ENCODE assay signal across 22 cellular contexts in the genomic region with DNA sequence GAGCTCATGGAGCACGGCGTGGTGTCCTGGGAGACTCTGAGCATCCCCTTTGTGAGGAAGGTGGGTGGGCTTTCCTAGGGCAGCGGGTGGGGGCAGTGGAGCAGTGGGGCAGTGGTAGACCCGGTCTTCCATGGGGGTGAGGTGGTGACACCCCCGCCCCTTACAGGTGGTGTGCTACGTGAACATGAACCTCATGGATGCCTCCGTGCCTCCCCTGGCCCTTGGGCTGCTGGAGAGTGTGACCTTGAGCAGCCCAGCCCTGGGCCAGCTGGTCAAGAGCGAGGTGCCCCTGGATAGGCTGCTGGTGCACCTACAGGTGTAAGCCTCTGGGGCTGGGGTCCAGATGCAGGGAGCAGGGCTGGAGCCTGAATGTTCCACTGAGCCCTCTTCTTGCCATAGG. TPM values are rescaled to one million over a fixed set of nuclear protein-coding genes. Genes with fewer than 3 reads are reported as not detected.
DNase-seq lines count a peak whose midpoint lies in the region; ATAC-seq, FAIRE-seq and TF ChIP-seq lines count a peak whose summit lies in the region.
"Had no signal": no experiment of that assay in that cellular context is flagged by ENCODE, and none has a peak within 500 bp of the region (broad histone marks: within the 10 kb centered on the region; RNA-seq: fewer than 3 reads in every experiment).

No MANE protein-coding gene starts in this region.

- FAIRE-seq in HepG2 (lab: Jason Lieb, UNC), result no peak
- FAIRE-seq: A549 had no signal

- H3K27me3 Mint-ChIP-seq in type B pancreatic cell, result no peaks in the 10 kb centered on the region
- H3K27me3 Mint-ChIP-seq: dendritic cell treated with granulocyte-macrophage colony-stimulating factor and Interleukin-4, amounts not matched to agents 40 ng/mL and 50 ng/mL, for 4 days had no signal

- H3K79me2 ChIP-seq in HepG2 (ENCODE audit: insufficient read depth, low read length), result no peaks in the 10 kb centered on the region

- no peak overlapping the region for H2AFZ ChIP-seq in HepG2 (ENCODE audit: low read length)
- H2AFZ ChIP-seq: GM23248 had no signal

- H3K9ac ChIP-seq in HepG2 (ENCODE audit: insufficient read depth, low read depth, low read length), result no peak overlapping the region
- H3K9ac ChIP-seq: GM23248 had no signal

- no TSS peak for BruUV-seq in HepG2 (replicated peaks; lab: Mats Ljungman, UMichigan)

- in situ Hi-C loops in HepG2 (cut with HindIII; ENCODE audit: extremely low pct_ligation_motif_present, low pct_unique_long_range_greater_than_20kb), result no loop called here

- TF ChIP-seq EP300 in HepG2 (IDR thresholded peaks at IDR 0.05; ENCODE audit: low read depth in 2 of 2, low read length in 2 of 2), result no peak
- no peak for TF ChIP-seq EP300 in HepG2 (CRISPR knock-in tag; IDR thresholded peaks at IDR 0.05; ENCODE audit: borderline replicate concordance)

- no peak for ATAC-seq in HepG2
- no peak for ATAC-seq in right lobe of liver
- ATAC-seq: A549 had no signal

- intact Hi-C loops in HepG2 (cut with micrococcal nuclease; ENCODE audit: unreplicated experiment), result no loop called here
- intact Hi-C loops in right lobe of liver (cut with DNase I), result no loop called here

- DNase-seq in HepG2 (ENCODE audit: low spot score) (no peak), right lobe of liver (no peak), epithelial cell of esophagus (ENCODE audit: low read depth) (no peak), type B pancreatic cell (ENCODE audit: extremely low spot score, unreplicated experiment) (no peak), GF-D8 (lab: John Stamatoyannopoulos, UW) (no peak)
- DNase-seq in activated naive CD4-positive, alpha-beta T cell treated with Interleukin-2 at 50 U/mL for 16 hours, result no peak
- DNase-seq: activated CD4-positive, alpha-beta T cell treated with anti-CD3 and anti-CD28 coated beads for 4 hours; activated naive CD4-positive, alpha-beta T cell treated with anti-CD3 and anti-CD28 coated beads for 36 hours; activated T-cell treated with anti-CD3 and anti-CD28 coated beads, Interleukin-2, amount 50 U/mL, for 48 hours; amygdala; COR-L47; GM23248; midbrain; natural killer cell; NCI-H1417; NCI-H510A had no signal

- H3K4me1 Mint-ChIP-seq in type B pancreatic cell (ENCODE audit: unreplicated experiment), result no peaks in the 10 kb centered on the region

- peaks cover 6% of the 10 kb centered on the region for H3K36me3 Mint-ChIP-seq in type B pancreatic cell

- no peak for TF ChIP-seq POLR2A in HepG2 (IDR thresholded peaks at IDR 0.05; ENCODE audit: insufficient read depth in 1 of 2, low read depth in 2 of 2, low read length in 2 of 2)
- no peak for TF ChIP-seq POLR2A in right lobe of liver (IDR thresholded peaks at IDR 0.05)

- H3K9me3 Mint-ChIP-seq in type B pancreatic cell, result no peaks in the 10 kb centered on the region
- H3K9me3 Mint-ChIP-seq: activated naive CD4-positive, alpha-beta T cell treated with anti-CD3 and anti-CD28 coated beads for 36 hours; dendritic cell treated with granulocyte-macrophage colony-stimulating factor and Interleukin-4, amounts not matched to agents 40 ng/mL and 50 ng/mL, for 4 days; natural killer cell had no signal

- H3K4me3 ChIP-seq in HepG2 (replicated peaks in 1 of 3; ENCODE audit: insufficient read depth in 1 of 3, low read depth in 2 of 3, low read length in 3 of 3), result no peak overlapping the region
- no peak overlapping the region for H3K4me3 ChIP-seq in right lobe of liver
- H3K4me3 ChIP-seq in epithelial cell of esophagus (ENCODE audit: low read length), result peak overlapping the region; percentile 87
- H3K4me3 ChIP-seq: A549, cardiac muscle cell, GM23248 had no signal

- H3K27ac ChIP-seq in HepG2 (ENCODE audit: extremely low read length, insufficient read depth, low read length), result no peak overlapping the region
- no peak overlapping the region for H3K27ac ChIP-seq in right lobe of liver
- H3K27ac ChIP-seq: A549, cardiac muscle cell, GM23248 had no signal

- no peak for TF ChIP-seq RAD21 in HepG2 (CRISPR knock-in tag; IDR thresholded peaks at IDR 0.05)

- H3K4me3 Mint-ChIP-seq in type B pancreatic cell, result peak overlapping the region; percentile 80
- H3K4me3 Mint-ChIP-seq: activated naive CD4-positive, alpha-beta T cell treated with anti-CD3 and anti-CD28 coated beads for 36 hours; dendritic cell treated with granulocyte-macrophage colony-stimulating factor and Interleukin-4, amounts not matched to agents 40 ng/mL and 50 ng/mL, for 4 days; natural killer cell had no signal

- H3K27ac Mint-ChIP-seq in type B pancreatic cell, result no peak overlapping the region
- H3K27ac Mint-ChIP-seq: activated naive CD4-positive, alpha-beta T cell treated with anti-CD3 and anti-CD28 coated beads for 36 hours; natural killer cell had no signal

- H3K27me3 ChIP-seq in HepG2 (ENCODE audit: control insufficient read depth in 1 of 2, insufficient read depth in 2 of 2, low read length in 2 of 2), result no peaks in the 10 kb centered on the region
- no peaks in the 10 kb centered on the region for H3K27me3 ChIP-seq in right lobe of liver
- H3K27me3 ChIP-seq: cardiac muscle cell, Peyer's patch had no signal

- CTCF ChIA-PET in HepG2 (lab: Yijun Ruan, JAX; ENCODE audit: low intra/inter-chr PET ratio, low total read pairs), result no interaction called here

- POLR2A ChIA-PET in HepG2 (lab: Yijun Ruan, JAX), result interaction anchor here (0.9 kb wide), 1 partner anchor 8 kb away, joined by 3 read pairs; the partner anchor contains the start of gene E2F4

- H3K9me3 ChIP-seq in HepG2 (ENCODE audit: low read length), result no peaks in the 10 kb centered on the region
- H3K9me3 ChIP-seq in right lobe of liver, result no peaks in the 10 kb centered on the region
- H3K9me3 ChIP-seq: A549, Peyer's patch had no signal

- H3K4me1 ChIP-seq in HepG2 (ENCODE audit: insufficient read depth, low read length), result peaks cover 5% of the 10 kb centered on the region
- H3K4me1 ChIP-seq in right lobe of liver, result peaks cover 0 to 7% (median 0%) of the 10 kb centered on the region in 4 donors

- H3K4me2 ChIP-seq in HepG2 (ENCODE audit: low read depth, low read length), result no peak overlapping the region
- H3K4me2 ChIP-seq: A549 had no signal

- H4K20me1 ChIP-seq in HepG2 (ENCODE audit: insufficient read depth, low read length), result no peaks in the 10 kb centered on the region

- 97% methylated on average over 5 of the region's 8 CpGs for WGBS in HepG2 (ENCODE audit: low lambda C conversion rate)
- no CpG with 5 or more reads among the region's 8 CpGs for WGBS in right lobe of liver (ENCODE audit: insufficient coverage, low coverage, low lambda C conversion rate, missing lambda C conversion rate)

- peaks cover 46 to 63% of the 10 kb centered on the region in 2 experiments for H3K36me3 ChIP-seq in HepG2 (replicated peaks in 1 of 2; ENCODE audit: control insufficient read depth in 1 of 2, insufficient read depth in 2 of 2, low read length in 2 of 2)
- peaks cover 0 to 32% (median 8%) of the 10 kb centered on the region in 4 donors for H3K36me3 ChIP-seq in right lobe of liver

- TF ChIP-seq CTCF in HepG2 (CRISPR knock-in tag; IDR thresholded peaks at IDR 0.05) (no peak), right lobe of liver (IDR thresholded peaks at IDR 0.05) (no peak), epithelial cell of esophagus (IDR thresholded peaks at IDR 0.05; ENCODE audit: insufficient read depth, low read depth, low read length, missing control alignments) (no peak), type B pancreatic cell (conservative IDR thresholded peaks at IDR 0.05) (no peak)

RNA-seq across cellular contexts. Expression of gene ELMO3, which starts 1.6 kb away (rescaled TPM):
- 0.58 and 2.6 TPM in 2 replicates for total RNA-seq in HepG2 (2016; rRNA removed; fragmentation: Illumina TruSeq; extraction: Trizol)
- total RNA-seq in HepG2 (2016; cell fraction: cytosol; rRNA removed; fragmentation: Illumina TruSeq; extraction: Trizol; ENCODE audit: low read depth), result 0.61 and 0.97 TPM in 2 replicates
- total RNA-seq in HepG2 (2016; cell fraction: insoluble cytoplasmic fraction; rRNA removed; fragmentation: Illumina TruSeq; extraction: Trizol), result 0.46 and 2.4 TPM in 2 replicates
- 1.1 and 1.3 TPM in 2 replicates for total RNA-seq in HepG2 (2016; cell fraction: membrane; rRNA removed; fragmentation: Illumina TruSeq; extraction: Trizol)
- total RNA-seq in HepG2 (2016; cell fraction: nucleus; rRNA removed; fragmentation: Illumina TruSeq; extraction: Trizol), result 5.3 and 6.4 TPM in 2 replicates
- polyA plus RNA-seq in HepG2 (2011; rRNA removed), result 4.0 and 5.7 TPM in 2 replicates
- polyA plus RNA-seq in HepG2 (2011; cell fraction: cytosol; rRNA removed), result 1.1 and 2.2 TPM in 2 replicates
- 45.0 and 50.5 TPM in 2 replicates for polyA plus RNA-seq in HepG2 (2011; cell fraction: nucleus; rRNA removed)
- polyA plus RNA-seq in HepG2 (2012), result 2.3 and 4.2 TPM in 2 replicates
- 1.5 TPM in 2 replicates for polyA plus RNA-seq in HepG2 (2016; cell fraction: cytosol; fragmentation: Illumina TruSeq; extraction: Trizol; ENCODE audit: low read depth)
- polyA plus RNA-seq in HepG2 (2016; cell fraction: insoluble cytoplasmic fraction; fragmentation: Illumina TruSeq; extraction: Trizol; ENCODE audit: low read depth), result 0.64 and 0.70 TPM in 2 replicates
- 1.5 and 1.8 TPM in 2 replicates for polyA plus RNA-seq in HepG2 (2016; cell fraction: membrane; fragmentation: Illumina TruSeq; extraction: Trizol; ENCODE audit: low read depth)
- 15.0 and 18.4 TPM in 2 replicates for polyA plus RNA-seq in HepG2 (2016; cell fraction: nucleus; fragmentation: Illumina TruSeq; extraction: Trizol; ENCODE audit: insufficient read depth, low read depth)
- 2.2 and 4.9 TPM in 2 replicates for polyA minus RNA-seq in HepG2 (2011; rRNA and poly(A)+ RNA removed; ENCODE audit: low replicate concordance)
- polyA minus RNA-seq in HepG2 (2011; cell fraction: cytosol; rRNA and poly(A)+ RNA removed), result 0.62 TPM in 1 of 2 replicates, not detected in the other
- 3.5 and 6.0 TPM in 2 replicates for polyA minus RNA-seq in HepG2 (2011; cell fraction: nucleus; rRNA and poly(A)+ RNA removed)
- total RNA-seq in right lobe of liver, result 1 to 10 TPM; 1.8 to 8.0 (median 4.6) TPM
- total RNA-seq in type B pancreatic cell (ENCODE audit: low replicate concordance), result 9.6 and 19.8 TPM in 2 replicates
- polyA plus RNA-seq: GM23248 had no signal

RNA-seq across cellular contexts. Expression of gene E2F4, which starts 8.5 kb away (rescaled TPM):
- total RNA-seq in HepG2 (2016; rRNA removed; fragmentation: Illumina TruSeq; extraction: Trizol) (73.7 and 84.8 TPM in 2 replicates), right lobe of liver (10 to 100 TPM; 14.4 to 36.4 (median 22.4) TPM), type B pancreatic cell (ENCODE audit: low replicate concordance) (68.8 and 84.5 TPM in 2 replicates)
- total RNA-seq in HepG2 (2016; cell fraction: cytosol; rRNA removed; fragmentation: Illumina TruSeq; extraction: Trizol; ENCODE audit: low read depth), result 111 and 122 TPM in 2 replicates
- 66.9 and 81.3 TPM in 2 replicates for total RNA-seq in HepG2 (2016; cell fraction: insoluble cytoplasmic fraction; rRNA removed; fragmentation: Illumina TruSeq; extraction: Trizol)
- total RNA-seq in HepG2 (2016; cell fraction: membrane; rRNA removed; fragmentation: Illumina TruSeq; extraction: Trizol), result 156 and 162 TPM in 2 replicates
- total RNA-seq in HepG2 (2016; cell fraction: nucleus; rRNA removed; fragmentation: Illumina TruSeq; extraction: Trizol), result 71.5 and 85.9 TPM in 2 replicates
- polyA plus RNA-seq in HepG2 (2011; rRNA removed), result 91.2 and 106 TPM in 2 replicates
- 63.8 and 83.4 TPM in 2 replicates for polyA plus RNA-seq in HepG2 (2011; cell fraction: cytosol; rRNA removed)
- polyA plus RNA-seq in HepG2 (2011; cell fraction: nucleus; rRNA removed), result 329 and 348 TPM in 2 replicates
- polyA plus RNA-seq in HepG2 (2012), result 45.8 and 56.9 TPM in 2 replicates
- 109 and 110 TPM in 2 replicates for polyA plus RNA-seq in HepG2 (2016; cell fraction: cytosol; fragmentation: Illumina TruSeq; extraction: Trizol; ENCODE audit: low read depth)
- polyA plus RNA-seq in HepG2 (2016; cell fraction: insoluble cytoplasmic fraction; fragmentation: Illumina TruSeq; extraction: Trizol; ENCODE audit: low read depth), result 72.0 and 83.6 TPM in 2 replicates
- 149 and 153 TPM in 2 replicates for polyA plus RNA-seq in HepG2 (2016; cell fraction: membrane; fragmentation: Illumina TruSeq; extraction: Trizol; ENCODE audit: low read depth)
- 186 TPM in 2 replicates for polyA plus RNA-seq in HepG2 (2016; cell fraction: nucleus; fragmentation: Illumina TruSeq; extraction: Trizol; ENCODE audit: insufficient read depth, low read depth)
- 122 and 150 TPM in 2 replicates for polyA minus RNA-seq in HepG2 (2011; rRNA and poly(A)+ RNA removed; ENCODE audit: low replicate concordance)
- 32.3 and 33.8 TPM in 2 replicates for polyA minus RNA-seq in HepG2 (2011; cell fraction: cytosol; rRNA and poly(A)+ RNA removed)
- 77.0 and 99.3 TPM in 2 replicates for polyA minus RNA-seq in HepG2 (2011; cell fraction: nucleus; rRNA and poly(A)+ RNA removed)

RNA-seq across cellular contexts. Expression of gene EXOC3L1, which starts 10.6 kb away (rescaled TPM):
- total RNA-seq in HepG2 (2016; rRNA removed; fragmentation: Illumina TruSeq; extraction: Trizol) (not detected in 2 replicates), right lobe of liver (1 to 10 TPM; 1.8 to 4.3 (median 2.5) TPM), type B pancreatic cell (ENCODE audit: low replicate concordance) (0.41 and 0.86 TPM in 2 replicates)
- not detected in 2 replicates for total RNA-seq in HepG2 (2016; cell fraction: cytosol; rRNA removed; fragmentation: Illumina TruSeq; extraction: Trizol; ENCODE audit: low read depth)
- total RNA-seq in HepG2 (2016; cell fraction: insoluble cytoplasmic fraction; rRNA removed; fragmentation: Illumina TruSeq; extraction: Trizol), result not detected in 2 replicates
- not detected in 2 replicates for total RNA-seq in HepG2 (2016; cell fraction: membrane; rRNA removed; fragmentation: Illumina TruSeq; extraction: Trizol)
- total RNA-seq in HepG2 (2016; cell fraction: nucleus; rRNA removed; fragmentation: Illumina TruSeq; extraction: Trizol), result not detected in 2 replicates
- 0.10 and 0.12 TPM in 2 replicates for polyA plus RNA-seq in HepG2 (2011; rRNA removed)
- polyA plus RNA-seq in HepG2 (2011; cell fraction: cytosol; rRNA removed), result 0.15 and 0.21 TPM in 2 replicates
- 1.1 and 1.6 TPM in 2 replicates for polyA plus RNA-seq in HepG2 (2011; cell fraction: nucleus; rRNA removed)
- polyA plus RNA-seq in HepG2 (2012), result 0.17 and 0.48 TPM in 2 replicates
- polyA plus RNA-seq in HepG2 (2016; cell fraction: cytosol; fragmentation: Illumina TruSeq; extraction: Trizol; ENCODE audit: low read depth), result not detected in 2 replicates
- polyA plus RNA-seq in HepG2 (2016; cell fraction: insoluble cytoplasmic fraction; fragmentation: Illumina TruSeq; extraction: Trizol; ENCODE audit: low read depth), result not detected in 2 replicates
- polyA plus RNA-seq in HepG2 (2016; cell fraction: membrane; fragmentation: Illumina TruSeq; extraction: Trizol; ENCODE audit: low read depth), result not detected in 2 replicates
- polyA plus RNA-seq in HepG2 (2016; cell fraction: nucleus; fragmentation: Illumina TruSeq; extraction: Trizol; ENCODE audit: insufficient read depth, low read depth), result not detected in 2 replicates
- 0.14 TPM in 1 of 2 replicates, not detected in the other for polyA minus RNA-seq in HepG2 (2011; rRNA and poly(A)+ RNA removed; ENCODE audit: low replicate concordance)
- polyA minus RNA-seq in HepG2 (2011; cell fraction: cytosol; rRNA and poly(A)+ RNA removed), result not detected in 2 replicates
- polyA minus RNA-seq in HepG2 (2011; cell fraction: nucleus; rRNA and poly(A)+ RNA removed), result 0.52 TPM in 1 of 2 replicates, not detected in the other
- total RNA-seq: activated naive CD4-positive, alpha-beta T cell treated with anti-CD3 and anti-CD28 coated beads for 36 hours; GM23248; natural killer cell; SK-MEL-5 had no signal
- polyA plus RNA-seq: BJ had no signal

RNA-seq across cellular contexts. Expression of gene MATCAP1, which starts 16.7 kb away (rescaled TPM):
- total RNA-seq in HepG2 (2016; rRNA removed; fragmentation: Illumina TruSeq; extraction: Trizol) (4.4 and 11.2 TPM in 2 replicates), right lobe of liver (10 to 100 TPM in 2 of 6 experiments, 1 to 10 TPM in 4; 3.5 to 13.8 (median 9.3) TPM), type B pancreatic cell (ENCODE audit: low replicate concordance) (43.5 and 77.8 TPM in 2 replicates)
- 1.6 and 1.8 TPM in 2 replicates for total RNA-seq in HepG2 (2016; cell fraction: cytosol; rRNA removed; fragmentation: Illumina TruSeq; extraction: Trizol; ENCODE audit: low read depth)
- total RNA-seq in HepG2 (2016; cell fraction: insoluble cytoplasmic fraction; rRNA removed; fragmentation: Illumina TruSeq; extraction: Trizol), result 2.7 and 10.6 TPM in 2 replicates
- 2.7 and 2.9 TPM in 2 replicates for total RNA-seq in HepG2 (2016; cell fraction: membrane; rRNA removed; fragmentation: Illumina TruSeq; extraction: Trizol)
- total RNA-seq in HepG2 (2016; cell fraction: nucleus; rRNA removed; fragmentation: Illumina TruSeq; extraction: Trizol), result 17.2 and 18.4 TPM in 2 replicates
- polyA plus RNA-seq in HepG2 (2011; rRNA removed), result 24.5 and 27.2 TPM in 2 replicates
- 8.7 and 14.3 TPM in 2 replicates for polyA plus RNA-seq in HepG2 (2011; cell fraction: cytosol; rRNA removed)
- 237 and 259 TPM in 2 replicates for polyA plus RNA-seq in HepG2 (2011; cell fraction: nucleus; rRNA removed)
- 13.7 and 14.6 TPM in 2 replicates for polyA plus RNA-seq in HepG2 (2012)
- polyA plus RNA-seq in HepG2 (2016; cell fraction: cytosol; fragmentation: Illumina TruSeq; extraction: Trizol; ENCODE audit: low read depth), result 0.87 TPM in 2 replicates
- 2.4 and 4.1 TPM in 2 replicates for polyA plus RNA-seq in HepG2 (2016; cell fraction: insoluble cytoplasmic fraction; fragmentation: Illumina TruSeq; extraction: Trizol; ENCODE audit: low read depth)
- 2.0 and 2.4 TPM in 2 replicates for polyA plus RNA-seq in HepG2 (2016; cell fraction: membrane; fragmentation: Illumina TruSeq; extraction: Trizol; ENCODE audit: low read depth)
- 49.4 and 51.7 TPM in 2 replicates for polyA plus RNA-seq in HepG2 (2016; cell fraction: nucleus; fragmentation: Illumina TruSeq; extraction: Trizol; ENCODE audit: insufficient read depth, low read depth)
- 9.7 and 21.1 TPM in 2 replicates for polyA minus RNA-seq in HepG2 (2011; rRNA and poly(A)+ RNA removed; ENCODE audit: low replicate concordance)
- polyA minus RNA-seq in HepG2 (2011; cell fraction: cytosol; rRNA and poly(A)+ RNA removed), result 3.8 and 4.3 TPM in 2 replicates
- polyA minus RNA-seq in HepG2 (2011; cell fraction: nucleus; rRNA and poly(A)+ RNA removed), result 45.8 and 47.5 TPM in 2 replicates

RNA-seq across cellular contexts. Expression of gene TMEM208, which starts 26.4 kb away (rescaled TPM):
- total RNA-seq in HepG2 (2016; rRNA removed; fragmentation: Illumina TruSeq; extraction: Trizol), result 50.6 and 72.9 TPM in 2 replicates
- total RNA-seq in HepG2 (2016; cell fraction: cytosol; rRNA removed; fragmentation: Illumina TruSeq; extraction: Trizol; ENCODE audit: low read depth), result 46.7 and 49.0 TPM in 2 replicates
- 52.7 and 71.2 TPM in 2 replicates for total RNA-seq in HepG2 (2016; cell fraction: insoluble cytoplasmic fraction; rRNA removed; fragmentation: Illumina TruSeq; extraction: Trizol)
- 48.8 and 62.4 TPM in 2 replicates for total RNA-seq in HepG2 (2016; cell fraction: membrane; rRNA removed; fragmentation: Illumina TruSeq; extraction: Trizol)
- 57.5 and 64.0 TPM in 2 replicates for total RNA-seq in HepG2 (2016; cell fraction: nucleus; rRNA removed; fragmentation: Illumina TruSeq; extraction: Trizol)
- 58.8 and 66.9 TPM in 2 replicates for polyA plus RNA-seq in HepG2 (2011; rRNA removed)
- polyA plus RNA-seq in HepG2 (2011; cell fraction: cytosol; rRNA removed), result 86.4 and 95.7 TPM in 2 replicates
- polyA plus RNA-seq in HepG2 (2011; cell fraction: nucleus; rRNA removed), result 60.0 and 64.8 TPM in 2 replicates
- 38.6 and 40.1 TPM in 2 replicates for polyA plus RNA-seq in HepG2 (2012)
- polyA plus RNA-seq in HepG2 (2016; cell fraction: cytosol; fragmentation: Illumina TruSeq; extraction: Trizol; ENCODE audit: low read depth), result 47.9 and 51.3 TPM in 2 replicates
- 53.9 and 64.3 TPM in 2 replicates for polyA plus RNA-seq in HepG2 (2016; cell fraction: insoluble cytoplasmic fraction; fragmentation: Illumina TruSeq; extraction: Trizol; ENCODE audit: low read depth)
- 49.5 and 59.3 TPM in 2 replicates for polyA plus RNA-seq in HepG2 (2016; cell fraction: membrane; fragmentation: Illumina TruSeq; extraction: Trizol; ENCODE audit: low read depth)
- polyA plus RNA-seq in HepG2 (2016; cell fraction: nucleus; fragmentation: Illumina TruSeq; extraction: Trizol; ENCODE audit: insufficient read depth, low read depth), result 92.5 and 95.8 TPM in 2 replicates
- polyA minus RNA-seq in HepG2 (2011; rRNA and poly(A)+ RNA removed; ENCODE audit: low replicate concordance), result 76.4 and 93.1 TPM in 2 replicates
- polyA minus RNA-seq in HepG2 (2011; cell fraction: cytosol; rRNA and poly(A)+ RNA removed), result 16.8 and 20.6 TPM in 2 replicates
- polyA minus RNA-seq in HepG2 (2011; cell fraction: nucleus; rRNA and poly(A)+ RNA removed), result 58.8 and 60.5 TPM in 2 replicates
- total RNA-seq in right lobe of liver, result 10 to 100 TPM; 32.6 to 58.7 (median 40.5) TPM
- total RNA-seq in type B pancreatic cell (ENCODE audit: low replicate concordance), result 49.2 and 64.4 TPM in 2 replicates
